ENCODE assay signal across 10 cellular contexts in the genomic region with DNA sequence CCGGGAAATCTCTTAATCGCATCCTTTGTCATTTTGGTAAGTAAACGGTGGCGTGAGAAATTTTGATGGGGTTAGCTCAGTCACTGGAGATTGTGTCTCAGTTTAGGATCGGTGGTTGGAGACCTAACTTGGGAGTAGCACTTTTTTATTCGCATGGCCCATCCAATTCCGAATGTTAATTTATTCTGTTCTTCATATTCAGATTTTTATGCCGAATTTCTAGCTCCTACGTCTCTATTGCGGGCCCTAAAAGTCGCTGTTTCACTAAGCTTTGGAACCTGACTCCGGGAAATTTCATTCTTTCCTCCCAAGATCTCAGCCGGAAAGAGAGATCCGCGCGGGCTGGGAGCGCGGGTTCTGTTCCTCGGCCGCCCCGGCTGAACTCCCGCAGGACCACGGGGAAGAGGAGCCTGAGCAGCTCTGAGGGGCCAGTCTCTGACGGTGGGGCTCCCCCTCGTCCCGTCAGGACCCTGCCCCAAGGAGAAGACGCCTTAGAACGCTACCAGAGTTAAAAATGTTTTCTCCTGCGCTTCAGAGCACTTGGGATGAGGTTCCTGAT.
DNase-seq lines count a peak whose midpoint lies in the region; ATAC-seq and TF ChIP-seq lines count a peak whose summit lies in the region.
"Had no signal": no experiment of that assay in that cellular context is flagged by ENCODE, and none has a peak within 500 bp of the region (broad histone marks: within the 10 kb centered on the region; RNA-seq: fewer than 3 reads in every experiment).

No MANE protein-coding gene starts in this region.

- RAD21 ChIA-PET in HCT116 (lab: Charles Lee; ENCODE audit: low non-redundant PET in 1 of 2, low total read pairs in 2 of 2, uncharacterized antibody in 2 of 2, unreplicated experiment in 2 of 2), result no interaction called here

- CTCF ChIA-PET in HCT116 (lab: Charles Lee), result interaction anchor here (0.6 kb wide), 1 partner anchor 12 kb away, joined by 3 read pairs; no protein-coding TSS in a partner anchor

- H3K79me2 ChIP-seq in HCT116 (ENCODE audit: insufficient read depth, low read length), result no peaks in the 10 kb centered on the region

- intact Hi-C loops in HCT116 (cut with micrococcal nuclease), result no loop called here

- H3K4me3 ChIP-seq in BE2C (ENCODE audit: low read depth, low read length) (peak overlapping the region; percentile 25), HCT116 (replicated peaks in 1 of 2; ENCODE audit: low read depth in 1 of 2, low read length in 2 of 2) (no peak overlapping the region), iPS-20b (ENCODE audit: low read length) (peak overlapping the region; percentile 56; the same call in 1 of the 2 replicates)

- no peak for TF ChIP-seq CTCF in BE2C (IDR thresholded peaks at IDR 0.05; ENCODE audit: low read depth, low read length)
- TF ChIP-seq CTCF in HCT116 (IDR thresholded peaks at IDR 0.05 in 2 of 3, conservative IDR thresholded peaks at IDR 0.05 in 1 of 3; ENCODE audit: borderline replicate concordance in 1 of 3, insufficient read depth in 1 of 3, low read depth in 2 of 3, low read length in 2 of 3), result no peak

- H3K27me3 ChIP-seq in BE2C (peaks cover 37% of the 10 kb centered on the region), HCT116 (ENCODE audit: insufficient read depth, low read length) (no peaks in the 10 kb centered on the region), iPS-20b (ENCODE audit: insufficient read depth, low read length) (peaks cover 68% of the 10 kb centered on the region)

- ATAC-seq in HCT116 (no peak), SK-N-SH treated with all-trans-retinoic acid at 6 μM for 48 hours (peak; percentile 56), GM18867 (IDR thresholded peaks at IDR 0.05; ENCODE audit: unreplicated experiment) (no peak)
- ATAC-seq: CD8-positive, alpha-beta T cell had no signal

- no peak overlapping the region for H2AFZ ChIP-seq in HCT116 (ENCODE audit: low read depth, low read length, poor library complexity, severe bottlenecking)

- H3K9ac ChIP-seq in HCT116 (ENCODE audit: low read length) (no peak overlapping the region), iPS-20b (ENCODE audit: low read depth, low read length) (no peak overlapping the region)

- POLR2A ChIA-PET in HCT116 (lab: Charles Lee), result no interaction called here

- H3K27ac ChIP-seq in HCT116 (ENCODE audit: low read depth, low read length) (no peak overlapping the region), iPS-20b (ENCODE audit: low read length) (no peak overlapping the region)

- H3K36me3 ChIP-seq in BE2C (no peaks in the 10 kb centered on the region), HCT116 (ENCODE audit: control insufficient read depth in 1 of 2, insufficient read depth in 2 of 2, low read length in 2 of 2) (no peaks in the 10 kb centered on the region), iPS-20b (ENCODE audit: insufficient read depth, low read depth, low read length) (no peaks in the 10 kb centered on the region)

- H4K20me1 ChIP-seq in HCT116 (ENCODE audit: insufficient read depth), result no peaks in the 10 kb centered on the region

- no peak for TF ChIP-seq POLR2A in HCT116 (IDR thresholded peaks at IDR 0.05; ENCODE audit: borderline replicate concordance, extremely low read depth, insufficient read depth, insufficient read length)

- BruUV-seq in HCT116 (replicated peaks; lab: Mats Ljungman, UMichigan), result no TSS peak

- TF ChIP-seq RAD21 in HCT116 (IDR thresholded peaks at IDR 0.05; ENCODE audit: low read depth), result no peak

- H3K4me2 ChIP-seq in HCT116 (ENCODE audit: low read length), result peak overlapping the region; percentile 28; the same call in 1 of the 2 replicates

- no peaks in the 10 kb centered on the region for H3K9me2 ChIP-seq in HCT116 (ENCODE audit: insufficient read depth)

- H3K4me1 ChIP-seq in BE2C (no peaks in the 10 kb centered on the region), HCT116 (ENCODE audit: control insufficient read depth in 1 of 2, insufficient read depth in 2 of 2, low read length in 2 of 2) (no peaks in the 10 kb centered on the region), iPS-20b (ENCODE audit: insufficient read depth, low read length) (no peaks in the 10 kb centered on the region)

- H3K9me3 ChIP-seq in BE2C (no peaks in the 10 kb centered on the region), HCT116 (ENCODE audit: control insufficient read depth in 1 of 2, insufficient read depth in 1 of 2, low read depth in 1 of 2, low read length in 2 of 2) (no peaks in the 10 kb centered on the region), iPS-20b (ENCODE audit: insufficient read depth, low read depth, low read length) (no peaks in the 10 kb centered on the region)

- no peak for DNase-seq in BE2C
- DNase-seq in HCT116 (ENCODE audit: low read depth, low spot score), result no peak
- no peak for DNase-seq in NCI-H2029 treated with DMSO at 0.1 percent for 48 hours (lab: John Stamatoyannopoulos, UW)
- no peak for DNase-seq in hypothalamus (lab: John Stamatoyannopoulos, UW)
- DNase-seq: CD8-positive, alpha-beta T cell; COR-L47; DND-41 had no signal

TF ChIP-seq in HCT116, 20 proteins besides CTCF, POLR2A, EP300 and RAD21:
- TF ChIP-seq ELF1 (IDR thresholded peaks at IDR 0.05; ENCODE audit: borderline replicate concordance, low read depth) (no peak), EZH2 (IDR thresholded peaks at IDR 0.05) (no peak), POLR2AphosphoS5 (IDR thresholded peaks at IDR 0.05; ENCODE audit: low read depth, low read length) (no peak), YY1 (IDR thresholded peaks at IDR 0.05; ENCODE audit: extremely low read depth, insufficient replicate concordance, low read depth, low read length) (no peak), ZFX (IDR thresholded peaks at IDR 0.05) (no peak), CEBPB (IDR thresholded peaks at IDR 0.05; ENCODE audit: low read depth) (no peak), JUND (IDR thresholded peaks at IDR 0.05) (no peak), EZH2phosphoT487 (IDR thresholded peaks at IDR 0.05; ENCODE audit: borderline replicate concordance) (no peak), EGR1 (IDR thresholded peaks at IDR 0.05; ENCODE audit: low read depth) (no peak), TCF7L2 (IDR thresholded peaks at IDR 0.05; ENCODE audit: borderline replicate concordance, extremely low read depth, insufficient read depth, insufficient read length) (no peak)
- TF ChIP-seq, protein P1, sequence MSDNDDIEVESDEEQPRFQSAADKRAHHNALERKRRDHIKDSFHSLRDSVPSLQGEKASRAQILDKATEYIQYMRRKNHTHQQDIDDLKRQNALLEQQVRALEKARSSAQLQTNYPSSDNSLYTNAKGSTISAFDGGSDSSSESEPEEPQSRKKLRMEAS (IDR thresholded peaks at IDR 0.05), result no peak
- TF ChIP-seq, protein P2, sequence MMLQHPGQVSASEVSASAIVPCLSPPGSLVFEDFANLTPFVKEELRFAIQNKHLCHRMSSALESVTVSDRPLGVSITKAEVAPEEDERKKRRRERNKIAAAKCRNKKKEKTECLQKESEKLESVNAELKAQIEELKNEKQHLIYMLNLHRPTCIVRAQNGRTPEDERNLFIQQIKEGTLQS (IDR thresholded peaks at IDR 0.05), result no peak

TF ChIP-seq in SK-N-SH treated with all-trans-retinoic acid at 6 μM for 48 hours, 23 proteins besides CTCF, POLR2A, EP300 and RAD21:
- TF ChIP-seq, protein P3, sequence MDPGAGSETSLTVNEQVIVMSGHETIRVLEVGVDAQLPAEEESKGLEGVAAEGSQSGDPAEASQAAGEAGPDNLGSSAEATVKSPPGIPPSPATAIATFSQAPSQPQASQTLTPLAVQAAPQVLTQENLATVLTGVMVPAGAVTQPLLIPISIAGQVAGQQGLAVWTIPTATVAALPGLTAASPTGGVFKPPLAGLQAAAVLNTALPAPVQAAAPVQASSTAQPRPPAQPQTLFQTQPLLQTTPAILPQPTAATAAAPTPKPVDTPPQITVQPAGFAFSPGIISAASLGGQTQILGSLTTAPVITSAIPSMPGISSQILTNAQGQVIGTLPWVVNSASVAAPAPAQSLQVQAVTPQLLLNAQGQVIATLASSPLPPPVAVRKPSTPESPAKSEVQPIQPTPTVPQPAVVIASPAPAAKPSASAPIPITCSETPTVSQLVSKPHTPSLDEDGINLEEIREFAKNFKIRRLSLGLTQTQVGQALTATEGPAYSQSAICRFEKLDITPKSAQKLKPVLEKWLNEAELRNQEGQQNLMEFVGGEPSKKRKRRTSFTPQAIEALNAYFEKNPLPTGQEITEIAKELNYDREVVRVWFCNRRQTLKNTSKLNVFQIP (CRISPR knock-in tag; IDR thresholded peaks at IDR 0.05; ENCODE audit: borderline replicate concordance, low read depth), result no peak
- TF ChIP-seq, protein P4, sequence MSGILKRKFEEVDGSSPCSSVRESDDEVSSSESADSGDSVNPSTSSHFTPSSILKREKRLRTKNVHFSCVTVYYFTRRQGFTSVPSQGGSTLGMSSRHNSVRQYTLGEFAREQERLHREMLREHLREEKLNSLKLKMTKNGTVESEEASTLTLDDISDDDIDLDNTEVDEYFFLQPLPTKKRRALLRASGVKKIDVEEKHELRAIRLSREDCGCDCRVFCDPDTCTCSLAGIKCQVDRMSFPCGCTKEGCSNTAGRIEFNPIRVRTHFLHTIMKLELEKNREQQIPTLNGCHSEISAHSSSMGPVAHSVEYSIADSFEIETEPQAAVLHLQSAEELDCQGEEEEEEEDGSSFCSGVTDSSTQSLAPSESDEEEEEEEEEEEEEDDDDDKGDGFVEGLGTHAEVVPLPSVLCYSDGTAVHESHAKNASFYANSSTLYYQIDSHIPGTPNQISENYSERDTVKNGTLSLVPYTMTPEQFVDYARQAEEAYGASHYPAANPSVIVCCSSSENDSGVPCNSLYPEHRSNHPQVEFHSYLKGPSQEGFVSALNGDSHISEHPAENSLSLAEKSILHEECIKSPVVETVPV (CRISPR knock-in tag; IDR thresholded peaks at IDR 0.05), result no peak
- TF ChIP-seq RARB (CRISPR knock-in tag; IDR thresholded peaks at IDR 0.05) (no peak), ZFP3 (CRISPR knock-in tag; IDR thresholded peaks at IDR 0.05) (no peak), TCF4 (CRISPR knock-in tag; IDR thresholded peaks at IDR 0.05; ENCODE audit: borderline replicate concordance) (no peak)
TF ChIP-seq in SK-N-SH treated with all-trans-retinoic acid at 6 μM for 48 hours: peak in this region for 0.

Comparison
In these comparisons a context has a peak if more than half of its experiments do, and no peak if none do; other contexts are left out.
1. H3K4me3 ChIP-seq: peak in BE2C (single experiment) and iPS-20b (single experiment); none in HCT116 (0 of 2).